34 cellular contexts compared by ENCODE assay signal in genomic region chr6:24506814-24507520, GRCh38.
"Had no signal": no experiment of that assay in that cellular context is flagged by ENCODE, and none has a peak within 500 bp of the region (broad histone marks: within the 10 kb centered on the region; RNA-seq: fewer than 3 reads in every experiment).

No MANE protein-coding gene starts in this region.

- H3K4me3 Mint-ChIP-seq: activated B cell treated with CpG ODN at 0.5 μM for 24 hours; activated CD4-positive, alpha-beta memory T cell treated with anti-CD3 and anti-CD28 coated beads for 36 hours; activated CD4-positive, alpha-beta T cell treated with anti-CD3 and anti-CD28 coated beads, Interleukin-2, amount 10 ng/mL, durations not matched to agents 24 days and 14 days; activated CD8-positive, alpha-beta T cell treated with anti-CD3 and anti-CD28 coated beads for 36 hours; activated naive CD4-positive, alpha-beta T cell treated with anti-CD3 and anti-CD28 coated beads for 36 hours; activated naive CD8-positive, alpha-beta T cell treated with anti-CD3 and anti-CD28 coated beads for 36 hours; activated T-cell treated with anti-CD3 and anti-CD28 coated beads, Interleukin-2, amount 50 U/mL, for 4 hours; activated T-cell treated with anti-CD3 and anti-CD28 coated beads, Interleukin-2, amount 50 U/mL, for 72 hours; activated T-helper 1 cell treated with anti-CD3 and anti-CD28 coated beads, Interleukin-12 subunit alpha, Interleukin-12 subunit beta, Interleukin-2, Interleukin-4 antibody, amounts not matched to agents 30 ng/mL and 10 ng/mL and 1 ng/mL, durations not matched to agents 14 hours and 24 hours and 36 hours; activated T-helper 17 cell treated with anti-CD3 and anti-CD28 coated beads, Interleukin-2, amount 50 U/mL, for 72 hours; T-helper 1 cell treated with Interleukin-12 subunit alpha and Interleukin-12 subunit beta and Interleukin-4 antibody, amounts not matched to agents 30 μg/mL and 1 μg/mL, for 36 hours; T-helper 2 cell treated with Interferon-gamma antibody and Interleukin-4, amounts not matched to agents 5 μg/mL and 100 μg/mL, for 36 hours had no signal

- H3K27ac Mint-ChIP-seq: activated B cell treated with CpG ODN at 0.5 μM for 24 hours; activated CD4-positive, alpha-beta memory T cell treated with anti-CD3 and anti-CD28 coated beads for 36 hours; activated CD4-positive, alpha-beta T cell treated with anti-CD3 and anti-CD28 coated beads, Interleukin-2, amount 10 ng/mL, durations not matched to agents 24 days and 14 days; activated CD8-positive, alpha-beta T cell treated with anti-CD3 and anti-CD28 coated beads for 36 hours; activated naive CD4-positive, alpha-beta T cell treated with anti-CD3 and anti-CD28 coated beads for 36 hours; activated naive CD4-positive, alpha-beta T cell treated with anti-CD3 and anti-CD28 coated beads, Interleukin-2, amount 50 U/mL, for 72 hours; activated naive CD8-positive, alpha-beta T cell treated with anti-CD3 and anti-CD28 coated beads for 36 hours; activated T-cell treated with anti-CD3 and anti-CD28 coated beads, Interleukin-2, amount 50 U/mL, for 72 hours; activated T-helper 1 cell treated with anti-CD3 and anti-CD28 coated beads, Interleukin-12 subunit alpha, Interleukin-12 subunit beta, Interleukin-2, Interleukin-4 antibody, amounts not matched to agents 30 ng/mL and 10 ng/mL and 1 ng/mL, durations not matched to agents 14 hours and 24 hours and 36 hours; activated T-helper 17 cell treated with anti-CD3 and anti-CD28 coated beads, Interleukin-2, amount 50 U/mL, for 72 hours; T-helper 1 cell treated with Interleukin-12 subunit alpha and Interleukin-12 subunit beta and Interleukin-4 antibody, amounts not matched to agents 30 μg/mL and 1 μg/mL, for 36 hours; T-helper 2 cell treated with Interferon-gamma antibody and Interleukin-4, amounts not matched to agents 5 μg/mL and 100 μg/mL, for 36 hours had no signal

- H3K27ac ChIP-seq: adrenal gland, body of pancreas, brain microvascular endothelial cell, breast epithelium, VCaP had no signal

- H3K9me3 Mint-ChIP-seq: activated B cell treated with CpG ODN at 0.5 μM for 24 hours; activated CD4-positive, alpha-beta memory T cell treated with anti-CD3 and anti-CD28 coated beads for 36 hours; activated CD4-positive, alpha-beta T cell treated with anti-CD3 and anti-CD28 coated beads, Interleukin-2, amount 10 ng/mL, durations not matched to agents 24 days and 14 days; activated naive CD4-positive, alpha-beta T cell treated with anti-CD3 and anti-CD28 coated beads, Interleukin-2, amount 50 U/mL, for 72 hours; activated T-cell treated with anti-CD3 and anti-CD28 coated beads, Interleukin-2, amount 50 U/mL, for 4 hours; activated T-helper 1 cell treated with anti-CD3 and anti-CD28 coated beads, Interleukin-12 subunit alpha, Interleukin-12 subunit beta, Interleukin-2, Interleukin-4 antibody, amounts not matched to agents 30 ng/mL and 10 ng/mL and 1 ng/mL, durations not matched to agents 14 hours and 24 hours and 36 hours; activated T-helper 17 cell treated with anti-CD3 and anti-CD28 coated beads, Interleukin-2, amount 50 U/mL, for 72 hours; T-helper 2 cell treated with Interferon-gamma antibody and Interleukin-4, amounts not matched to agents 5 μg/mL and 100 μg/mL, for 36 hours had no signal

- H3K27me3 ChIP-seq: adrenal gland, body of pancreas, brain microvascular endothelial cell, breast epithelium had no signal

- DNase-seq: activated B cell treated with CpG ODN at 0.5 μM for 24 hours; activated CD4-positive, alpha-beta memory T cell treated with anti-CD3 and anti-CD28 coated beads for 36 hours; activated CD4-positive, alpha-beta T cell treated with anti-CD3 and anti-CD28 coated beads for 4 hours; activated CD4-positive, alpha-beta T cell treated with anti-CD3 and anti-CD28 coated beads, Interleukin-2, amount 10 ng/mL, durations not matched to agents 24 days and 14 days; activated CD4-positive, alpha-beta T cell treated with anti-CD3 and anti-CD28 coated beads, Interleukin-2, amount 50 U/mL, for 1 hour; activated CD4-positive, alpha-beta T cell treated with anti-CD3 and anti-CD28 coated beads, Interleukin-2, amount 50 U/mL, for 4 hours; activated CD4-positive, CD25-positive, alpha-beta regulatory T cell treated with anti-CD3 and anti-CD28 coated beads, Interleukin-2, amount 50 U/mL, for 72 hours; activated CD8-positive, alpha-beta memory T cell treated with anti-CD3 and anti-CD28 coated beads, Interleukin-2, amount 50 U/mL, for 4 hours; activated CD8-positive, alpha-beta T cell treated with anti-CD3 and anti-CD28 coated beads for 36 hours; activated effector memory CD4-positive, alpha-beta T cell treated with anti-CD3 and anti-CD28 coated beads, Interleukin-2, amount 50 U/mL, for 16 hours; activated gamma-delta T cell treated with Interleukin-2 at 50 U/mL for 16 hours; activated naive CD4-positive, alpha-beta T cell; activated naive CD4-positive, alpha-beta T cell treated with anti-CD3 and anti-CD28 coated beads for 36 hours; activated naive CD8-positive, alpha-beta T cell treated with anti-CD3 and anti-CD28 coated beads for 36 hours; activated T-cell treated with anti-CD3 and anti-CD28 coated beads for 4 hours; activated T-cell treated with anti-CD3 and anti-CD28 coated beads, Interleukin-2, amount 50 U/mL, for 1 hour; activated T-cell treated with anti-CD3 and anti-CD28 coated beads, Interleukin-2, amount 50 U/mL, for 4 hours; activated T-cell treated with anti-CD3 and anti-CD28 coated beads, Interleukin-2, amount 50 U/mL, for 72 hours; adrenal gland; amniotic stem cell; aorta; body of pancreas; brain microvascular endothelial cell; central memory CD4-positive, alpha-beta T cell; T-helper 1 cell; T-helper 2 cell; T-helper 9 cell had no signal

- H3K4me1 ChIP-seq: adrenal gland, body of pancreas, breast epithelium had no signal

- H3K9me3 ChIP-seq: adrenal gland, body of pancreas, breast epithelium had no signal

- ATAC-seq: activated CD8-positive, alpha-beta T cell treated with anti-CD3 and anti-CD28 coated beads for 36 hours; activated naive CD4-positive, alpha-beta T cell treated with anti-CD3 and anti-CD28 coated beads, Interleukin-2, amount 50 U/mL, for 72 hours; activated T-cell treated with anti-CD3 and anti-CD28 coated beads, Interleukin-2, amount 50 U/mL, for 4 hours; activated T-cell treated with anti-CD3 and anti-CD28 coated beads, Interleukin-2, amount 50 U/mL, for 72 hours; activated T-helper 17 cell treated with anti-CD3 and anti-CD28 coated beads, Interleukin-2, amount 50 U/mL, for 72 hours; body of pancreas had no signal

- H3K4me3 ChIP-seq: adrenal gland, body of pancreas, breast epithelium had no signal

- H3K36me3 ChIP-seq: adrenal gland, brain microvascular endothelial cell, breast epithelium had no signal

- H3K27me3 Mint-ChIP-seq: activated B cell treated with CpG ODN at 0.5 μM for 24 hours; activated CD4-positive, alpha-beta memory T cell treated with anti-CD3 and anti-CD28 coated beads for 36 hours; activated CD4-positive, alpha-beta T cell treated with anti-CD3 and anti-CD28 coated beads, Interleukin-2, amount 10 ng/mL, durations not matched to agents 24 days and 14 days; activated CD8-positive, alpha-beta T cell treated with anti-CD3 and anti-CD28 coated beads for 36 hours; activated naive CD8-positive, alpha-beta T cell treated with anti-CD3 and anti-CD28 coated beads for 36 hours; activated T-helper 17 cell treated with anti-CD3 and anti-CD28 coated beads, Interleukin-2, amount 50 U/mL, for 72 hours had no signal

- H3K4me1 Mint-ChIP-seq: activated CD4-positive, alpha-beta T cell treated with anti-CD3 and anti-CD28 coated beads, Interleukin-2, amount 10 ng/mL, durations not matched to agents 24 days and 14 days; activated T-helper 17 cell treated with anti-CD3 and anti-CD28 coated beads, Interleukin-2, amount 50 U/mL, for 72 hours had no signal
